12 cellular contexts compared by ENCODE assay signal in the genomic region with DNA sequence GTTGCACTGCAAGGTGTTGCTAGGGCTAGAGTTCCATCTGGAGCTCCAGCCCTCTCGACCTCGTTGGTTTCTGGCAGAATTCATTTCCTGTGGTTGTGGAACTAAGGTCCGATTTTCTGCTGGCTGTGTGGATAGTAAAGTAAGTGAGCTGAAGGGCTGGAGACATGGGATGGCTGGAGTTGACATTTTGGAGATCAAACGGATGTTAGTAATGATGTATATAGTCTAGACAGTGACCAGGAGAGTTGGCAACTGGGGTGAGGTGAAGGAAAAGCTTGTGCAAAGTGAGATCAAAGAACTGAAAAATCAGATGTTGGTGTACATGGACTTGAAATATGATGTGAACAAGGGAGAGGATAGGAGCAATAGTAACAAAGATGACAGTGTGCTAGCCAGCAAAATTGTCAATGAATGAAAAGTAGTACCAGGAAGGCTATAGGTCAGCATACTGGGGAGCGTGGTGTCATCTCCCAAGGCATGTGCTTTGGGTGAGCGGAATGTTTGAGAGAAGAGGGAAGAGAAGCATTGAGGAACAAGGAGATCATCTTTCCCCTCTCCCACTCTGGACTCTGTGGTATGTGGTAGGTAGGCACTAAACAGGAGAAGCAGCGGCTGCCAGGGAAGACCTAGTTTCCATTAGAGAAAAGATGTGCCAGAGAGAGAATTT. TPM values are rescaled to one million over a fixed set of nuclear protein-coding genes. Genes with fewer than 3 reads are reported as not detected.
DNase-seq lines count a peak whose midpoint lies in the region; ATAC-seq and TF ChIP-seq lines count a peak whose summit lies in the region.
"Had no signal": no experiment of that assay in that cellular context is flagged by ENCODE, and none has a peak within 500 bp of the region (broad histone marks: within the 10 kb centered on the region; RNA-seq: fewer than 3 reads in every experiment).

No MANE protein-coding gene starts in this region.

- H3K4me3 ChIP-seq in mesendoderm (ENCODE audit: low read length): no peak overlapping the region
- no peak overlapping the region for H3K4me3 ChIP-seq in neural progenitor cell
- H3K4me3 ChIP-seq in coronary artery: no peak overlapping the region
- H3K4me3 ChIP-seq: colonic mucosa, pancreas had no signal

- ATAC-seq in GM18867 (IDR thresholded peaks at IDR 0.05; ENCODE audit: unreplicated experiment) (peak; percentile 31), GM21576 (IDR thresholded peaks at IDR 0.05; ENCODE audit: unreplicated experiment) (peak; percentile 27), HG03378 (IDR thresholded peaks at IDR 0.05; ENCODE audit: unreplicated experiment) (peak; percentile 28)

- H3K27ac ChIP-seq in mesendoderm (ENCODE audit: low read depth, low read length): no peak overlapping the region
- no peak overlapping the region for H3K27ac ChIP-seq in neural progenitor cell
- no peak overlapping the region for H3K27ac ChIP-seq in coronary artery
- H3K27ac ChIP-seq: colonic mucosa, pancreas, RWPE1 had no signal

- H4K5ac ChIP-seq in mesendoderm (ENCODE audit: low read length): no peak overlapping the region

- H2BK15ac ChIP-seq in mesendoderm (replicated peaks; ENCODE audit: low read depth): no peak overlapping the region

- no peaks in the 10 kb centered on the region for H3K9me3 Mint-ChIP-seq in neural progenitor cell
- H3K9me3 Mint-ChIP-seq in activated CD4-positive, alpha-beta memory T cell treated with anti-CD3 and anti-CD28 coated beads for 36 hours: no peaks in the 10 kb centered on the region

- H3K56ac ChIP-seq in mesendoderm (ENCODE audit: low read length): no peak overlapping the region

- H3K9me3 ChIP-seq in neural progenitor cell (ENCODE audit: low read depth): no peaks in the 10 kb centered on the region
- H3K9me3 ChIP-seq: colonic mucosa, pancreas had no signal

- H3K27me3 ChIP-seq in mesendoderm (ENCODE audit: insufficient read depth, low read length, poor library complexity): no peaks in the 10 kb centered on the region
- no peaks in the 10 kb centered on the region for H3K27me3 ChIP-seq in neural progenitor cell
- H3K27me3 ChIP-seq: colonic mucosa, pancreas had no signal

- H2BK120ac ChIP-seq in mesendoderm (ENCODE audit: low read depth, low read length): no peak overlapping the region

- no peak overlapping the region for H3K4ac ChIP-seq in mesendoderm (ENCODE audit: low read depth, low read length)

- TF ChIP-seq CTCF in neural progenitor cell (IDR thresholded peaks at IDR 0.05) (no peak), coronary artery (IDR thresholded peaks at IDR 0.05) (no peak)

- H2BK5ac ChIP-seq in mesendoderm (ENCODE audit: low read length): no peak overlapping the region

- peaks cover 14% of the 10 kb centered on the region for H3K36me3 Mint-ChIP-seq in neural progenitor cell
- peaks cover 7% of the 10 kb centered on the region for H3K36me3 Mint-ChIP-seq in activated CD4-positive, alpha-beta memory T cell treated with anti-CD3 and anti-CD28 coated beads for 36 hours

- H3K79me2 ChIP-seq in mesendoderm (ENCODE audit: control insufficient read depth, insufficient read depth, low read length): peaks cover 17% of the 10 kb centered on the region
- H3K79me2 ChIP-seq in neural progenitor cell (ENCODE audit: low read depth): peaks cover 76% of the 10 kb centered on the region

- H4K8ac ChIP-seq in mesendoderm (ENCODE audit: low read depth, low read length): no peak overlapping the region

- DNase-seq in mesendoderm: peak; percentile 11
- no peak for DNase-seq in neural progenitor cell (ENCODE audit: low spot score)
- no peak for DNase-seq in coronary artery (ENCODE audit: low spot score)
- DNase-seq in NCI-H774 (lab: John Stamatoyannopoulos, UW): no peak
- no peak for DNase-seq in activated CD4-positive, alpha-beta memory T cell treated with anti-CD3 and anti-CD28 coated beads for 36 hours
- DNase-seq: activated T-cell treated with anti-CD3 and anti-CD28 coated beads for 4 hours, colonic mucosa, pancreas had no signal

- POLR2A ChIA-PET in activated CD4-positive, alpha-beta memory T cell treated with anti-CD3 and anti-CD28 coated beads for 36 hours (lab: Charles Lee): interaction anchor here (0.6 kb wide), 1 partner anchor 561 kb away, joined by 3 read pairs; no protein-coding TSS in a partner anchor

- no peaks in the 10 kb centered on the region for H4K20me1 ChIP-seq in neural progenitor cell (ENCODE audit: low read depth)

- H2AK5ac ChIP-seq in mesendoderm (ENCODE audit: low read length): no peak overlapping the region

- no peak overlapping the region for H3K23ac ChIP-seq in mesendoderm (ENCODE audit: low read length)

- intact Hi-C loops in activated CD4-positive, alpha-beta memory T cell treated with anti-CD3 and anti-CD28 coated beads for 36 hours (cut with micrococcal nuclease): no loop called here

- H3K4me2 ChIP-seq in mesendoderm (ENCODE audit: low read length) (no peak overlapping the region), neural progenitor cell (no peak overlapping the region)

- CTCF ChIA-PET in activated CD4-positive, alpha-beta memory T cell treated with anti-CD3 and anti-CD28 coated beads for 36 hours (lab: Charles Lee): interaction anchor here (0.6 kb wide), 1 partner anchor 303 kb away, joined by 3 read pairs; no protein-coding TSS in a partner anchor

- no peaks in the 10 kb centered on the region for H3K4me1 Mint-ChIP-seq in neural progenitor cell
- peaks cover 17% of the 10 kb centered on the region for H3K4me1 Mint-ChIP-seq in activated CD4-positive, alpha-beta memory T cell treated with anti-CD3 and anti-CD28 coated beads for 36 hours (ENCODE audit: low read depth)

- no peak overlapping the region for H2AFZ ChIP-seq in neural progenitor cell (replicated peaks)

- H3K36me3 ChIP-seq in mesendoderm (ENCODE audit: control insufficient read depth, insufficient read depth, low read length) (no peaks in the 10 kb centered on the region), neural progenitor cell (no peaks in the 10 kb centered on the region)
- H3K36me3 ChIP-seq: colonic mucosa, pancreas had no signal

- no CpG with 5 or more reads among the region's 7 CpGs for WGBS in mesendoderm (ENCODE audit: extremely low coverage, insufficient coverage, low lambda C conversion rate)

- no peaks in the 10 kb centered on the region for H3F3A ChIP-seq in neural progenitor cell (ENCODE audit: low read depth)

- no peak overlapping the region for H3K9ac ChIP-seq in mesendoderm (ENCODE audit: low read length)
- no peak overlapping the region for H3K9ac ChIP-seq in neural progenitor cell

- H3K4me1 ChIP-seq in mesendoderm (ENCODE audit: control insufficient read depth, low read depth, low read length): no peaks in the 10 kb centered on the region
- H3K4me1 ChIP-seq in neural progenitor cell: no peaks in the 10 kb centered on the region
- H3K4me1 ChIP-seq: colonic mucosa had no signal

- H3K4me3 Mint-ChIP-seq in neural progenitor cell: no peak overlapping the region
- no peak overlapping the region for H3K4me3 Mint-ChIP-seq in activated CD4-positive, alpha-beta memory T cell treated with anti-CD3 and anti-CD28 coated beads for 36 hours

- H3K79me1 ChIP-seq in mesendoderm (ENCODE audit: low read length): peaks cover 16% of the 10 kb centered on the region

- no peak overlapping the region for H3K18ac ChIP-seq in mesendoderm (ENCODE audit: low read length)

- H3K27me3 Mint-ChIP-seq in neural progenitor cell (ENCODE audit: insufficient read depth, low read depth): no peaks in the 10 kb centered on the region
- H3K27me3 Mint-ChIP-seq in activated CD4-positive, alpha-beta memory T cell treated with anti-CD3 and anti-CD28 coated beads for 36 hours: no peaks in the 10 kb centered on the region

- H3K27ac Mint-ChIP-seq in neural progenitor cell: no peak overlapping the region
- no peak overlapping the region for H3K27ac Mint-ChIP-seq in activated CD4-positive, alpha-beta memory T cell treated with anti-CD3 and anti-CD28 coated beads for 36 hours

RNA-seq across cellular contexts. Expression of gene QRSL1, which starts 7.8 kb away (rescaled TPM):
- polyA plus RNA-seq in mesendoderm (2013, experiment 1 of 2): 10.1 TPM
- polyA plus RNA-seq in mesendoderm (2013, experiment 2 of 2): 10.2 TPM
- total RNA-seq in neural progenitor cell (ENCODE audit: low replicate concordance): 15.0 and 23.0 TPM in 2 replicates
- 10 to 100 TPM; 13.2 to 13.9 TPM for total RNA-seq in activated CD4-positive, alpha-beta memory T cell treated with anti-CD3 and anti-CD28 coated beads for 36 hours

RNA-seq across cellular contexts. Expression of gene RTN4IP1, which starts 7.9 kb away (rescaled TPM):
- polyA plus RNA-seq in mesendoderm (2013, experiment 1 of 2): 8.6 TPM
- 7.6 TPM for polyA plus RNA-seq in mesendoderm (2013, experiment 2 of 2)
- total RNA-seq in neural progenitor cell (ENCODE audit: low replicate concordance): 10.2 and 11.8 TPM in 2 replicates
- total RNA-seq in activated CD4-positive, alpha-beta memory T cell treated with anti-CD3 and anti-CD28 coated beads for 36 hours: 1 to 10 TPM; 8.0 to 8.5 TPM
